1 cellular context compared by ENCODE assay signal in the genomic region with DNA sequence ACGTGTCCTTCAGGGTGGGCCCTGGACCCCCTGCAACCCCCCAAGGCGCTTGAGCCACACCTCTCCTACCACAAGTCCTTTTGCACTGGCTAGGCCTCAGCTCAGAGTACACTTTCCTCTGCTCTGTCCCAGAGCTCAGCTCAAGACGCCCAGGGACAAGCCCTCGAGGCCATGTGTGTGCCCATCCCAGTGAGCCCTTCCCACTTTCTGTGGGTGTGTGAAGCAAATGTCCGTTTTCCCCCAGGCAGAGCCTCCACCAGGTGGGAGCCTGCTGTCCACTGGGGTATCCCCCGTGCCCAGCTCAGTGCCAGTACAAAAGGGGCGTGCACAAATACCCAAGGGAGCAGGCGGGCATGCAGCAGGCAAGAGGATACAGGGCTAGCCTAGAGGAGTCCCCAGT.
TF ChIP-seq lines count a peak whose summit lies in the region.

No MANE protein-coding gene starts in this region.

TF ChIP-seq in HepG2, 621 proteins besides CTCF, POLR2A, EP300 and RAD21 (continued from another document):
- no peak for TF ChIP-seq ZBTB4 (CRISPR knock-in tag; IDR thresholded peaks at IDR 0.05; ENCODE audit: borderline replicate concordance)
- TF ChIP-seq ZBTB14 (CRISPR knock-in tag; IDR thresholded peaks at IDR 0.05) = no peak
- 0 out of 2 replicates have a peak, but pooled peaks have one; percentile 56 for TF ChIP-seq EED (CRISPR knock-in tag; IDR thresholded peaks at IDR 0.05)
- no peak for TF ChIP-seq ZNF83 (CRISPR knock-in tag; IDR thresholded peaks at IDR 0.05; ENCODE audit: borderline replicate concordance)
- no peak for TF ChIP-seq ZNF264 (CRISPR knock-in tag; IDR thresholded peaks at IDR 0.05)
- no peak for TF ChIP-seq TMF1 (CRISPR knock-in tag; IDR thresholded peaks at IDR 0.05; ENCODE audit: low read depth)
